ENCODE assay signal across 34 cellular contexts in genomic region chr1:238764779-238765178, GRCh38.
"Had no signal": no experiment of that assay in that cellular context is flagged by ENCODE, and none has a peak within 500 bp of the region (broad histone marks: within the 10 kb centered on the region; RNA-seq: fewer than 3 reads in every experiment).

No MANE protein-coding gene starts in this region.

- H3K4me3 ChIP-seq: MG63 had no signal

- H3K36me3 ChIP-seq: MG63 had no signal

- H3K27me3 ChIP-seq: MG63 had no signal

- DNase-seq: Karpas-422, Kasumi-1, MG63, MM.1S, MV-4-11, NCI-H1048, NCI-H1092, NCI-H1092 treated with DMSO at 0.1 percent for 48 hours, NCI-H1105, NCI-H1105 treated with DMSO at 0.1 percent for 48 hours, NCI-H1417, NCI-H1417 treated with DMSO at 0.1 percent for 48 hours, NCI-H1436, NCI-H146, NCI-H1694, NCI-H1694 treated with DMSO at 0.1 percent for 48 hours, NCI-H187, NCI-H187 treated with DMSO at 0.1 percent for 48 hours, NCI-H1930, NCI-H2029, NCI-H2029 treated with DMSO at 0.1 percent for 48 hours, NCI-H2081, NCI-H2081 treated with DMSO at 0.1 percent for 48 hours, NCI-H2107, NCI-H2171, NCI-H2171 treated with DMSO at 0.1 percent for 48 hours, NCI-H2227 treated with DMSO at 0.1 percent for 48 hours, NCI-H226, NCI-H345, NCI-H446, NCI-H446 treated with DMSO at 0.1 percent for 48 hours, NCI-H510A, NCI-H510A treated with DMSO at 0.1 percent for 48 hours, NCI-H524 had no signal
